Comparison of ENCODE assay signal across 1 cellular context in the genomic region with DNA sequence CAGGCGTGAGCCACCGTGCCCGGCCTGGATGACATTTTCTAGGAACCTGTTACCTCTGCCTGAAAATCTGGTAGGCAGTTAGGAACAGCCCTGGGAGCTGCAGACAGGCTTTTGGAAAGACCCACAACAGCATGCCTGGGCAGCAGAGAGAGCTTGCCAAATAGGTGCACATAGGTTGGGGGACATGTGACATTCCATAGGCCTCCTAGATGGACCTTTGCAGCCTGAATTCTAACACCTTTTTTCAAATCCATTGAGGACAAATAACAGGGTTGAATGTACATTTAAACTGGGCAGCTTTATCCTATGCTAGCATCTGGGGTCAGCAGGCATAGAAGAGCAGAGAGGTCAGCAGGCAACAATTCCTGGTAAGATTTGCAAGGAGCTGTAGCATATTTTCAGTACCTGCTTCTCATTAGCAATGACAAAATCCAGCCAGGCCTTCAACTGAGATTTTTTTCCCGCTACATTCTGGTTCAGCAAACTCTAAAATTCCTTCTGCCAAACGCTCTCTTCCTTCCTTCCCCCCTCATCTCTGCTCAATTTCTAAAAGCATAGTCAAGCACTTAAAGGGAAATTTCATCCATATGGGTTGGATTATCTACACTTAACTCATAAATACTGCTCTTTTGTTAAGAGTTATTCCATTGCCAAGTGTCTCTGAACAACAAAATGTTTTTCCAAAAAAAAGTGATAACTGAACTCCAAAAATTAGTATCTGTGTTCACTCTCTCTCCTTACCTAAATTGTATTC.
A peak's percentile ranks its signal among the peaks of the same experiment; 100 is the strongest.
TF ChIP-seq lines count a peak whose summit lies in the region.

No MANE protein-coding gene starts in this region.

TF ChIP-seq in HepG2, 621 proteins besides CTCF, POLR2A, EP300 and RAD21 (continued from another document):
- TF ChIP-seq, protein P1, sequence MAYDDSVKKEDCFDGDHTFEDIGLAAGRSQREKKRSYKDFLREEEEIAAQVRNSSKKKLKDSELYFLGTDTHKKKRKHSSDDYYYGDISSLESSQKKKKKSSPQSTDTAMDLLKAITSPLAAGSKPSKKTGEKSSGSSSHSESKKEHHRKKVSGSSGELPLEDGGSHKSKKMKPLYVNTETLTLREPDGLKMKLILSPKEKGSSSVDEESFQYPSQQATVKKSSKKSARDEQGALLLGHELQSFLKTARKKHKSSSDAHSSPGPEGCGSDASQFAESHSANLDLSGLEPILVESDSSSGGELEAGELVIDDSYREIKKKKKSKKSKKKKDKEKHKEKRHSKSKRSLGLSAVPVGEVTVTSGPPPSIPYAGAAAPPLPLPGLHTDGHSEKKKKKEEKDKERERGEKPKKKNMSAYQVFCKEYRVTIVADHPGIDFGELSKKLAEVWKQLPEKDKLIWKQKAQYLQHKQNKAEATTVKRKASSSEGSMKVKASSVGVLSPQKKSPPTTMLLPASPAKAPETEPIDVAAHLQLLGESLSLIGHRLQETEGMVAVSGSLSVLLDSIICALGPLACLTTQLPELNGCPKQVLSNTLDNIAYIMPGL (CRISPR knock-in tag; IDR thresholded peaks at IDR 0.05; ENCODE audit: borderline replicate concordance in 1 of 2, low read depth in 1 of 2): 0 out of 4 replicates have a peak, but pooled peaks of 1 of the 2 experiments have one; percentile 29
- no peak for TF ChIP-seq FOXM1 (CRISPR knock-in tag; IDR thresholded peaks at IDR 0.05)
- no peak for TF ChIP-seq FOXK2 (IDR thresholded peaks at IDR 0.05)
- TF ChIP-seq, protein P2, sequence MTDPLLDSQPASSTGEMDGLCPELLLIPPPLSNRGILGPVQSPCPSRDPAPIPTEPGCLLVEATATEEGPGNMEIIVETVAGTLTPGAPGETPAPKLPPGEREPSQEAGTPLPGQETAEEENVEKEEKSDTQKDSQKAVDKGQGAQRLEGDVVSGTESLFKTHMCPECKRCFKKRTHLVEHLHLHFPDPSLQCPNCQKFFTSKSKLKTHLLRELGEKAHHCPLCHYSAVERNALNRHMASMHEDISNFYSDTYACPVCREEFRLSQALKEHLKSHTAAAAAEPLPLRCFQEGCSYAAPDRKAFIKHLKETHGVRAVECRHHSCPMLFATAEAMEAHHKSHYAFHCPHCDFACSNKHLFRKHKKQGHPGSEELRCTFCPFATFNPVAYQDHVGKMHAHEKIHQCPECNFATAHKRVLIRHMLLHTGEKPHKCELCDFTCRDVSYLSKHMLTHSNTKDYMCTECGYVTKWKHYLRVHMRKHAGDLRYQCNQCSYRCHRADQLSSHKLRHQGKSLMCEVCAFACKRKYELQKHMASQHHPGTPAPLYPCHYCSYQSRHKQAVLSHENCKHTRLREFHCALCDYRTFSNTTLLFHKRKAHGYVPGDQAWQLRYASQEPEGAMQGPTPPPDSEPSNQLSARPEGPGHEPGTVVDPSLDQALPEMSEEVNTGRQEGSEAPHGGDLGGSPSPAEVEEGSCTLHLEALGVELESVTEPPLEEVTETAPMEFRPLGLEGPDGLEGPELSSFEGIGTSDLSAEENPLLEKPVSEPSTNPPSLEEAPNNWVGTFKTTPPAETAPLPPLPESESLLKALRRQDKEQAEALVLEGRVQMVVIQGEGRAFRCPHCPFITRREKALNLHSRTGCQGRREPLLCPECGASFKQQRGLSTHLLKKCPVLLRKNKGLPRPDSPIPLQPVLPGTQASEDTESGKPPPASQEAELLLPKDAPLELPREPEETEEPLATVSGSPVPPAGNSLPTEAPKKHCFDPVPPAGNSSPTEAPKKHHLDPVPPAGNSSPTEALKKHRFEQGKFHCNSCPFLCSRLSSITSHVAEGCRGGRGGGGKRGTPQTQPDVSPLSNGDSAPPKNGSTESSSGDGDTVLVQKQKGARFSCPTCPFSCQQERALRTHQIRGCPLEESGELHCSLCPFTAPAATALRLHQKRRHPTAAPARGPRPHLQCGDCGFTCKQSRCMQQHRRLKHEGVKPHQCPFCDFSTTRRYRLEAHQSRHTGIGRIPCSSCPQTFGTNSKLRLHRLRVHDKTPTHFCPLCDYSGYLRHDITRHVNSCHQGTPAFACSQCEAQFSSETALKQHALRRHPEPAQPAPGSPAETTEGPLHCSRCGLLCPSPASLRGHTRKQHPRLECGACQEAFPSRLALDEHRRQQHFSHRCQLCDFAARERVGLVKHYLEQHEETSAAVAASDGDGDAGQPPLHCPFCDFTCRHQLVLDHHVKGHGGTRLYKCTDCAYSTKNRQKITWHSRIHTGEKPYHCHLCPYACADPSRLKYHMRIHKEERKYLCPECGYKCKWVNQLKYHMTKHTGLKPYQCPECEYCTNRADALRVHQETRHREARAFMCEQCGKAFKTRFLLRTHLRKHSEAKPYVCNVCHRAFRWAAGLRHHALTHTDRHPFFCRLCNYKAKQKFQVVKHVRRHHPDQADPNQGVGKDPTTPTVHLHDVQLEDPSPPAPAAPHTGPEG (CRISPR knock-in tag; IDR thresholded peaks at IDR 0.05): 0 out of 2 replicates have a peak, but pooled peaks have one; percentile 34
- TF ChIP-seq SMYD3 (CRISPR knock-in tag; IDR thresholded peaks at IDR 0.05): 0 out of 2 replicates have a peak, but pooled peaks have one; percentile 25
- TF ChIP-seq ZBTB3 (CRISPR knock-in tag; IDR thresholded peaks at IDR 0.05; ENCODE audit: borderline replicate concordance, low read depth): 0 out of 2 replicates have a peak, but pooled peaks have one; percentile 34
- no peak for TF ChIP-seq ZNF180 (CRISPR knock-in tag; IDR thresholded peaks at IDR 0.05; ENCODE audit: borderline replicate concordance, low read depth)
- TF ChIP-seq, protein P3, sequence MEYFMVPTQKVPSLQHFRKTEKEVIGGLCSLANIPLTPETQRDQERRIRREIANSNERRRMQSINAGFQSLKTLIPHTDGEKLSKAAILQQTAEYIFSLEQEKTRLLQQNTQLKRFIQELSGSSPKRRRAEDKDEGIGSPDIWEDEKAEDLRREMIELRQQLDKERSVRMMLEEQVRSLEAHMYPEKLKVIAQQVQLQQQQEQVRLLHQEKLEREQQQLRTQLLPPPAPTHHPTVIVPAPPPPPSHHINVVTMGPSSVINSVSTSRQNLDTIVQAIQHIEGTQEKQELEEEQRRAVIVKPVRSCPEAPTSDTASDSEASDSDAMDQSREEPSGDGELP (IDR thresholded peaks at IDR 0.05; ENCODE audit: borderline replicate concordance, low read depth): no peak
- TF ChIP-seq, protein P4, sequence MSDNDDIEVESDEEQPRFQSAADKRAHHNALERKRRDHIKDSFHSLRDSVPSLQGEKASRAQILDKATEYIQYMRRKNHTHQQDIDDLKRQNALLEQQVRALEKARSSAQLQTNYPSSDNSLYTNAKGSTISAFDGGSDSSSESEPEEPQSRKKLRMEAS (IDR thresholded peaks at IDR 0.05): peak; percentile 55; the same call in 1 of the 2 replicates
- peak; percentile 25; the same call in 1 of the 2 replicates for TF ChIP-seq ZFX (CRISPR knock-in tag; IDR thresholded peaks at IDR 0.05; ENCODE audit: low read depth)
- TF ChIP-seq TOPORS (CRISPR knock-in tag; IDR thresholded peaks at IDR 0.05): 0 out of 2 replicates have a peak, but pooled peaks have one; percentile 34
TF ChIP-seq in HepG2: peak in this region for 9.
